Comparison of ENCODE assay signal across 11 cellular contexts in genomic region chr5:102958481-102959011, GRCh38.
A peak's percentile ranks its signal among the peaks of the same experiment; 100 is the strongest.
DNase-seq lines count a peak whose midpoint lies in the region; ATAC-seq, FAIRE-seq and TF ChIP-seq lines count a peak whose summit lies in the region.
"Had no signal": no experiment of that assay in that cellular context is flagged by ENCODE, and none has a peak within 500 bp of the region (broad histone marks: within the 10 kb centered on the region; RNA-seq: fewer than 3 reads in every experiment).

No MANE protein-coding gene starts in this region.

- POLR2A ChIA-PET in PC-9 (lab: Charles Lee; ENCODE audit: unreplicated experiment), result interaction anchor here (0.6 kb wide), 1 partner anchor 93 kb away, joined by 4 read pairs; no protein-coding TSS in a partner anchor

- H3K79me2 ChIP-seq in PC-9 (ENCODE audit: low read depth), result no peaks in the 10 kb centered on the region

- ATAC-seq in Right ventricle myocardium superior (ENCODE audit: poor library complexity), result peak; percentile 66
- no peak for ATAC-seq in Right ventricle myocardium inferior
- no peak for ATAC-seq in GM21423 (IDR thresholded peaks at IDR 0.05; ENCODE audit: unreplicated experiment)
- ATAC-seq: natural killer cell had no signal

- intact Hi-C loops in Right ventricle myocardium superior (cut with DNase I), result no loop called here
- intact Hi-C loops in Right ventricle myocardium inferior (cut with DNase I), result loop anchor here (10.0 kb wide), 1 partner anchor 264 kb away; no protein-coding TSS in a partner anchor
- intact Hi-C loops in PC-9 (cut with micrococcal nuclease; ENCODE audit: unreplicated experiment), result loop anchor here (5.0 kb wide), 1 partner anchor 201 kb away; the partner anchor contains the start of gene PAM

- H3K36me3 ChIP-seq in PC-9 (ENCODE audit: low read depth), result no peaks in the 10 kb centered on the region

- 0 out of 2 replicates have a peak, but pooled peaks cover 3% of the 10 kb centered on the region for H3F3A ChIP-seq in PC-9 (ENCODE audit: insufficient read depth, low read depth)

- H3K9me2 ChIP-seq in PC-9 (ENCODE audit: insufficient read depth), result no peaks in the 10 kb centered on the region; the same call in 1 of the 2 replicates

- no peaks in the 10 kb centered on the region for H3K9me3 ChIP-seq in PC-9 (ENCODE audit: insufficient read depth, low read depth)

- no peaks in the 10 kb centered on the region; the same call in 1 of the 2 replicates for H4K20me1 ChIP-seq in PC-9 (ENCODE audit: insufficient read depth)

- H3K4me1 ChIP-seq in PC-9 (replicated peaks; ENCODE audit: insufficient read depth), result peaks cover 18% of the 10 kb centered on the region

- BruUV-seq in PC-9 (replicated peaks; lab: Mats Ljungman, UMichigan), result no TSS peak

- FAIRE-seq in urothelium cell line (lab: Jason Lieb, UNC), result no peak

- DNase-seq in Right ventricle myocardium superior (no peak), Right ventricle myocardium inferior (ENCODE audit: missing footprints) (no peak), PC-9 (peak in 1 of 2 experiments; percentile 3), fibroblast of the conjunctiva (ENCODE audit: low read depth) (peak; percentile 27), NK-92 (lab: John Stamatoyannopoulos, UW; ENCODE audit: unreplicated experiment) (no peak), urothelium cell line (ENCODE audit: low spot score) (no peak), Ammon's horn (ENCODE audit: low spot score) (no peak)
- DNase-seq: Karpas-422, natural killer cell had no signal

- no peak overlapping the region; the same call in 1 of the 2 replicates for H3K4me2 ChIP-seq in PC-9

- no peak overlapping the region for H2AFZ ChIP-seq in PC-9

- no peaks in the 10 kb centered on the region for H3K27me3 ChIP-seq in PC-9 (ENCODE audit: insufficient read depth, low read depth)

- no peak for TF ChIP-seq CTCF in PC-9 (conservative IDR thresholded peaks at IDR 0.05)

- H3K4me3 ChIP-seq in PC-9, result no peak overlapping the region

- CTCF ChIA-PET in PC-9 (lab: Charles Lee), result no interaction called here

- peak overlapping the region; percentile 77 for H3K27ac ChIP-seq in PC-9
- H3K27ac ChIP-seq: VCaP had no signal
